13 cellular contexts compared by ENCODE assay signal in the genomic region with DNA sequence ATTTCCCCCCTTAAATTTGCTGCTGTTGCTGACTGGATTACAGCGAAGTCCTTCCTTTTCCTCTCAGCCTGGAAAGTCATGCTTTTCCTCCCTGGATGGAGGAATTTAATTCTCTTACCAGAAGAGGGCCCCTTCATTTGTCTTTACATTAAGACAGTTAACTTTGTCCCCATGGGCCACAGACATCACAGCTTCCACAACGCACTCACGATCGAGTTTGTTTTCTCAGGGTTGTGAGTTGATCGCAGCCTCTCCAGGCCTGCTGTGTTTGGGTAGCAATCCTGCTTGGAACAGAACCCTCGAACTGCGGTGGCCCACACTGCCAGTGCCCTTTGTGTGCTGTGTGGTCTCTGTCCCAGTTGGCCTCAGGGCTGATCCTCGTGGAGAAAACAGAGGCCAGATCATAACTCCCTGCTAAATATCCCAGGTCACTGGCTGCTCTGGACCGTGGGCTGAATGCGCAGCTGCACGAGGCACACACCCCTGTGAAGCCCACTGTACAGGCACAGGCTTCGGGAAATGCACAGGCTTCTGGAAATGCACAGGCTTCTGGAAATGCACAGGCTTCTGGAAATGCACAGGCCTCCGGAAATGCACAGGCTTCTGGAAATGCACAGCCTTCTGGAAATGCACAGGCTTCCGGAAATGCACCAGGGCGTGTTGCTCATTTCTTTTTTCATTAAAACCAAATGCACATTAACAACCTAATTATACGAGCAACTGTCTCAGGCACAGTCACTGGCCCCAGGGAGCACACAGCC. TPM values are rescaled to one million over a fixed set of nuclear protein-coding genes. Genes with fewer than 3 reads are reported as not detected.
DNase-seq lines count a peak whose midpoint lies in the region; ATAC-seq and TF ChIP-seq lines count a peak whose summit lies in the region.
"Had no signal": no experiment of that assay in that cellular context is flagged by ENCODE, and none has a peak within 500 bp of the region (broad histone marks: within the 10 kb centered on the region; RNA-seq: fewer than 3 reads in every experiment).

No MANE protein-coding gene starts in this region.

- H3K9me3 ChIP-seq in CD4-positive, alpha-beta memory T cell (ENCODE audit: control insufficient read depth in 1 of 2, low read length in 2 of 2) = no peaks in the 10 kb centered on the region

- CTCF ChIA-PET in CD4-positive, alpha-beta memory T cell (lab: Charles Lee; ENCODE audit: partially characterized antibody) = interaction anchor here (1.1 kb wide), 1 partner anchor 18 kb away, joined by 4 read pairs; no protein-coding TSS in a partner anchor

- peaks cover 25% of the 10 kb centered on the region for H3K4me1 ChIP-seq in CD4-positive, alpha-beta memory T cell (ENCODE audit: insufficient read depth, low read length)

- H3K36me3 Mint-ChIP-seq in CD4-positive, alpha-beta memory T cell = peaks cover 0 to 9% of the 10 kb centered on the region in 2 donors
- H3K36me3 Mint-ChIP-seq in HFFc6 (ENCODE audit: low read depth) = no peaks in the 10 kb centered on the region; the same call in 1 of the 2 replicates
- no peaks in the 10 kb centered on the region for H3K36me3 Mint-ChIP-seq in natural killer cell treated with Interleukin-12 subunit alpha and Interleukin-12 subunit beta and Interleukin-15 and Interleukin-18, amount 100 ng/mL, for 72 hours

- peaks cover 3% of the 10 kb centered on the region for H3K27me3 ChIP-seq in CD4-positive, alpha-beta memory T cell (ENCODE audit: insufficient read depth, low read length)

- H3K4me3 Mint-ChIP-seq in CD4-positive, alpha-beta memory T cell = peak overlapping the region in 6 of 8 donors; percentile 33 to 81 (median 55)
- no peak overlapping the region for H3K4me3 Mint-ChIP-seq in HFFc6
- peak overlapping the region; percentile 48 for H3K4me3 Mint-ChIP-seq in natural killer cell treated with Interleukin-12 subunit alpha and Interleukin-12 subunit beta and Interleukin-15 and Interleukin-18, amount 100 ng/mL, for 72 hours
- H3K4me3 Mint-ChIP-seq: activated naive CD8-positive, alpha-beta T cell treated with anti-CD3 and anti-CD28 coated beads, Interleukin-2, amount 10 ng/mL, durations not matched to agents 7 days and 5 days had no signal

- POLR2A ChIA-PET in CD4-positive, alpha-beta memory T cell (lab: Charles Lee; ENCODE audit: partially characterized antibody) = no interaction called here

- H3K27ac ChIP-seq in CD4-positive, alpha-beta memory T cell (ENCODE audit: low read depth, low read length) = no peak overlapping the region

- peak overlapping the region in 1 of 7 donors; percentile 28 for H3K27ac Mint-ChIP-seq in CD4-positive, alpha-beta memory T cell
- H3K27ac Mint-ChIP-seq in HFFc6 = no peak overlapping the region
- no peak overlapping the region for H3K27ac Mint-ChIP-seq in natural killer cell treated with Interleukin-12 subunit alpha and Interleukin-12 subunit beta and Interleukin-15 and Interleukin-18, amount 100 ng/mL, for 72 hours
- H3K27ac Mint-ChIP-seq: activated naive CD8-positive, alpha-beta T cell treated with anti-CD3 and anti-CD28 coated beads, Interleukin-2, amount 10 ng/mL, durations not matched to agents 7 days and 5 days had no signal

- TF ChIP-seq CTCF in HFFc6 (IDR thresholded peaks at IDR 0.05) (peak; percentile 20; the same call in 1 of the 2 replicates), astrocyte of the spinal cord (IDR thresholded peaks at IDR 0.05; ENCODE audit: low read depth, low read length) (peak; percentile 23)

- ATAC-seq in natural killer cell treated with Interleukin-12 subunit alpha and Interleukin-12 subunit beta and Interleukin-15 and Interleukin-18, amount 100 ng/mL, for 72 hours = no peak

- peaks cover 3 to 6% of the 10 kb centered on the region in 2 donors for H3K27me3 Mint-ChIP-seq in CD4-positive, alpha-beta memory T cell
- peaks cover 23% of the 10 kb centered on the region for H3K27me3 Mint-ChIP-seq in HFFc6 (ENCODE audit: insufficient read depth)
- H3K27me3 Mint-ChIP-seq in natural killer cell treated with Interleukin-12 subunit alpha and Interleukin-12 subunit beta and Interleukin-15 and Interleukin-18, amount 100 ng/mL, for 72 hours = peaks cover 12 to 14% of the 10 kb centered on the region in 2 donors

- no peak overlapping the region for H3K4me3 ChIP-seq in CD4-positive, alpha-beta memory T cell (ENCODE audit: low read length in 2 of 2)
- no peak overlapping the region for H3K4me3 ChIP-seq in astrocyte of the spinal cord (ENCODE audit: low read depth, low read length)

- H3K9me3 Mint-ChIP-seq in CD4-positive, alpha-beta memory T cell = no peaks in the 10 kb centered on the region
- no peaks in the 10 kb centered on the region for H3K9me3 Mint-ChIP-seq in HFFc6
- no peaks in the 10 kb centered on the region for H3K9me3 Mint-ChIP-seq in natural killer cell treated with Interleukin-12 subunit alpha and Interleukin-12 subunit beta and Interleukin-15 and Interleukin-18, amount 100 ng/mL, for 72 hours
- H3K9me3 Mint-ChIP-seq: activated naive CD8-positive, alpha-beta T cell treated with anti-CD3 and anti-CD28 coated beads, Interleukin-2, amount 10 ng/mL, durations not matched to agents 7 days and 5 days had no signal

- no peaks in the 10 kb centered on the region for H3K36me3 ChIP-seq in CD4-positive, alpha-beta memory T cell (ENCODE audit: insufficient read depth, low read length)

- intact Hi-C loops in CD4-positive, alpha-beta memory T cell (cut with micrococcal nuclease) = loop anchor here (5.0 to 10.0 kb wide), 5 partner anchors 370 to 1900 kb away; a partner anchor contains a TSS

- in situ Hi-C loops in astrocyte of the spinal cord (cut with HindIII; ENCODE audit: low sequenced_read_pairs) = no loop called here

- DNase-seq in CD4-positive, alpha-beta memory T cell = no peak
- DNase-seq in HFFc6 (no peak), astrocyte of the spinal cord (ENCODE audit: low read depth, low spot score) (peak; percentile 5), activated gamma-delta T cell treated with Interleukin-2 at 50 U/mL for 16 hours (no peak)
- no peak for DNase-seq in natural killer cell treated with Interleukin-12 subunit alpha and Interleukin-12 subunit beta and Interleukin-15 and Interleukin-18, amount 100 ng/mL, for 72 hours (ENCODE audit: low spot score)
- no peak for DNase-seq in central memory CD4-positive, alpha-beta T cell
- DNase-seq in activated T-cell treated with anti-CD3 and anti-CD28 coated beads, Interleukin-2, amount 50 U/mL, for 1 hour = no peak
- DNase-seq: activated CD4-positive, alpha-beta T cell treated with anti-CD3 and anti-CD28 coated beads for 48 hours; activated naive CD8-positive, alpha-beta T cell treated with anti-CD3 and anti-CD28 coated beads, Interleukin-2, amount 10 ng/mL, durations not matched to agents 7 days and 5 days; DMS79 treated with DMSO at 0.1 percent for 48 hours; NCI-H2081; RPMI8226; stimulated activated CD4-positive, alpha-beta T cell treated with anti-CD3 and anti-CD28 coated beads, Interleukin-2, amount 100 ng/mL, for 24 hours had no signal

- H3K4me1 Mint-ChIP-seq in CD4-positive, alpha-beta memory T cell = peaks cover 16 to 24% (median 18%) of the 10 kb centered on the region in 4 donors
- H3K4me1 Mint-ChIP-seq in HFFc6 (ENCODE audit: low read depth) = peaks cover 22% of the 10 kb centered on the region
- peaks cover 19% of the 10 kb centered on the region in 2 donors for H3K4me1 Mint-ChIP-seq in natural killer cell treated with Interleukin-12 subunit alpha and Interleukin-12 subunit beta and Interleukin-15 and Interleukin-18, amount 100 ng/mL, for 72 hours (ENCODE audit: low read depth in 2 of 2)

RNA-seq across cellular contexts. Expression of a gene that starts 2.2 kb away (rescaled TPM):
- 10 to 100 TPM; 75.9 to 84.7 TPM for total RNA-seq in CD4-positive, alpha-beta memory T cell
- 100 to 1,000 TPM; 140 to 273 TPM for polyA plus RNA-seq in CD4-positive, alpha-beta memory T cell
- total RNA-seq in HFFc6 (2021; fragmentation: NEBNext Ultra II Directional; extraction: Animal tissue kit (Norgen Biotek cat#: 25700)) = 100 to 1,000 TPM; 336 to 356 (median 351) TPM
- 100 to 1,000 TPM; 214 to 236 TPM for total RNA-seq in natural killer cell treated with Interleukin-12 subunit alpha and Interleukin-12 subunit beta and Interleukin-15 and Interleukin-18, amount 100 ng/mL, for 72 hours
